Comparison of ENCODE assay signal across 8 cellular contexts in genomic region chr11:117226388-117227385, GRCh38. TPM values are rescaled to one million over a fixed set of nuclear protein-coding genes. Genes with fewer than 3 reads are reported as not detected.
DNase-seq lines count a peak whose midpoint lies in the region; FAIRE-seq and TF ChIP-seq lines count a peak whose summit lies in the region.

No MANE protein-coding gene starts in this region.

- FAIRE-seq in bronchial epithelial cell (lab: Jason Lieb, UNC) = no peak

- TF ChIP-seq CTCF in bronchial epithelial cell (IDR thresholded peaks at IDR 0.05; ENCODE audit: insufficient read depth, low read length, severe bottlenecking) = peak; percentile 77

- in situ Hi-C loops in HAP-1 (cut with MboI; ENCODE audit: low sequenced_read_pairs) = loop anchor here (10.0 kb wide), 1 partner anchor 352 kb away; no protein-coding TSS in a partner anchor

- H3K36me3 ChIP-seq in HAP-1 (replicated peaks) = peaks cover 61% of the 10 kb centered on the region
- peaks cover 33% of the 10 kb centered on the region for H3K36me3 ChIP-seq in bronchial epithelial cell (ENCODE audit: control insufficient read depth, insufficient read depth, low read length)

- no peaks in the 10 kb centered on the region for H3K9me3 ChIP-seq in HAP-1

- H3K27me3 ChIP-seq in HAP-1 (ENCODE audit: low read depth) = no peaks in the 10 kb centered on the region
- H3K27me3 ChIP-seq in bronchial epithelial cell (ENCODE audit: control insufficient read depth, insufficient read depth, low read length) = no peaks in the 10 kb centered on the region

- peaks cover 8% of the 10 kb centered on the region; the same call in 1 of the 2 replicates for H3K4me1 ChIP-seq in HAP-1

- H3K4me3 ChIP-seq in HAP-1 (no peak overlapping the region), bronchial epithelial cell (ENCODE audit: low read depth, low read length) (no peak overlapping the region)

- peak; percentile 59 for DNase-seq in DMS153 (lab: John Stamatoyannopoulos, UW)
- peak; percentile 60 to 82 for DNase-seq in HAP-1 (ENCODE audit: low spot score in 2 of 2)
- DNase-seq in NCI-H146 treated with DMSO at 0.1 percent for 48 hours (lab: John Stamatoyannopoulos, UW; ENCODE audit: unreplicated experiment) = peak; percentile 68
- DNase-seq in SKM-1 treated with dmso at 0.1 percent for 144 hours (lab: John Stamatoyannopoulos, UW; ENCODE audit: unreplicated experiment) = peak; percentile 87
- peak; percentile 61 for DNase-seq in bronchial epithelial cell (ENCODE audit: low read depth)
- peak; percentile 73 for DNase-seq in iris pigment epithelial cell (ENCODE audit: low read depth)
- peak; percentile 37 for DNase-seq in stimulated activated CD4-positive, alpha-beta T cell treated with anti-CD3 and anti-CD28 coated beads, Interleukin-1b, Interleukin-23, amount 100 ng/mL, for 48 hours
- no peak for DNase-seq in NK-92 treated with Interleukin-12 subunit alpha and Interleukin-12 subunit beta, amount 100 ng/mL, for 24 hours (lab: John Stamatoyannopoulos, UW)

RNA-seq across cellular contexts. Expression of gene PCSK7, which starts 5.2 kb away (rescaled TPM):
- 27.9 and 40.3 TPM in 2 replicates for total RNA-seq in bronchial epithelial cell

RNA-seq across cellular contexts. Expression of gene RNF214, which starts 5.8 kb away (rescaled TPM):
- 5.8 and 7.6 TPM in 2 replicates for total RNA-seq in bronchial epithelial cell

RNA-seq across cellular contexts. Expression of gene TAGLN, which starts 27.5 kb away (rescaled TPM):
- total RNA-seq in bronchial epithelial cell = 12.4 and 91.5 TPM in 2 replicates

RNA-seq across cellular contexts. Expression of gene SIDT2, which starts 48.1 kb away (rescaled TPM):
- 3.2 and 8.1 TPM in 2 replicates for total RNA-seq in bronchial epithelial cell
